ENCODE assay signal across 8 cellular contexts in genomic region chr12:7460375-7461259, GRCh38. TPM values are rescaled to one million over a fixed set of nuclear protein-coding genes. Genes with fewer than 3 reads are reported as not detected.
DNase-seq lines count a peak whose midpoint lies in the region; ATAC-seq and TF ChIP-seq lines count a peak whose summit lies in the region.

No MANE protein-coding gene starts in this region.

- ATAC-seq in GM19452 (IDR thresholded peaks at IDR 0.05; ENCODE audit: unreplicated experiment) (peak; percentile 53), lower lobe of right lung (peak; percentile 89 to 91), HG03175 (IDR thresholded peaks at IDR 0.05; ENCODE audit: unreplicated experiment) (no peak)

- DNase-seq in BE2C (peak; percentile 58), NCI-H1694 (lab: John Stamatoyannopoulos, UW) (peak; percentile 71), dermis blood vessel endothelial cell (peak; percentile 78), lower lobe of right lung (no peak)
- DNase-seq in activated CD4-positive, alpha-beta T cell treated with anti-CD3 and anti-CD28 coated beads for 1 hour = peak; percentile 24
- DNase-seq in stimulated activated CD8-positive, alpha-beta memory T cell treated with anti-CD3 and anti-CD28 coated beads, Interleukin-4, amount 100 ng/mL, for 48 hours = peak; percentile 68

- no peak overlapping the region for H3K27ac ChIP-seq in lower lobe of right lung

- H3K27me3 ChIP-seq in BE2C = peaks cover 2% of the 10 kb centered on the region
- no peaks in the 10 kb centered on the region for H3K27me3 ChIP-seq in lower lobe of right lung (ENCODE audit: low read depth)

- H3K4me1 ChIP-seq in BE2C (no peaks in the 10 kb centered on the region), lower lobe of right lung (no peaks in the 10 kb centered on the region)

- H3K9me3 ChIP-seq in BE2C (no peaks in the 10 kb centered on the region), lower lobe of right lung (no peaks in the 10 kb centered on the region)

- H3K36me3 ChIP-seq in BE2C = no peaks in the 10 kb centered on the region
- no peaks in the 10 kb centered on the region for H3K36me3 ChIP-seq in lower lobe of right lung

- H3K4me3 ChIP-seq in BE2C (ENCODE audit: low read depth, low read length) (no peak overlapping the region), lower lobe of right lung (no peak overlapping the region)

- TF ChIP-seq CTCF in BE2C (IDR thresholded peaks at IDR 0.05; ENCODE audit: low read depth, low read length) (peak; percentile 96), lower lobe of right lung (IDR thresholded peaks at IDR 0.05) (peak; percentile 87)

- intact Hi-C loops in lower lobe of right lung (cut with DNase I) = loop anchor here (5.0 kb wide), 1 partner anchor 243 kb away; no protein-coding TSS in a partner anchor

RNA-seq across cellular contexts. Expression of gene CD163L1, which starts 16.7 kb away (rescaled TPM):
- 93.1 TPM for polyA plus RNA-seq in BE2C (2012; ENCODE audit: insufficient read depth, insufficient read length, low read depth)
- 5.4 and 7.1 TPM in 2 replicates for total RNA-seq in dermis blood vessel endothelial cell
- total RNA-seq in lower lobe of right lung = 4.5 TPM

RNA-seq across cellular contexts. Expression of gene CD163, which starts 43.0 kb away (rescaled TPM):
- not detected for polyA plus RNA-seq in BE2C (2012; ENCODE audit: insufficient read depth, insufficient read length, low read depth)
- total RNA-seq in dermis blood vessel endothelial cell (not detected in 2 replicates), lower lobe of right lung (525 TPM)

Comparison
In these comparisons a context has a peak if more than half of its experiments do, and no peak if none do; other contexts are left out.
1. RNA of gene CD163, which starts 43.0 kb away (total RNA-seq): 525 TPM in lower lobe of right lung (single experiment); not detected in dermis blood vessel endothelial cell; every median in the first group is over 100 times any median in the second.